In genomic region chr17:40329981-40330794, GRCh38 we compare ENCODE assay signal across 8 cellular contexts. TPM values are rescaled to one million over a fixed set of nuclear protein-coding genes. Genes with fewer than 3 reads are reported as not detected.
DNase-seq lines count a peak whose midpoint lies in the region; ATAC-seq and TF ChIP-seq lines count a peak whose summit lies in the region.

No MANE protein-coding gene starts in this region.

- H3K4me1 ChIP-seq in colonic mucosa: peaks cover 52% of the 10 kb centered on the region
- peaks cover 100% of the 10 kb centered on the region for H3K4me1 ChIP-seq in psoas muscle

- H3K36me3 ChIP-seq in colonic mucosa (no peaks in the 10 kb centered on the region), psoas muscle (ENCODE audit: insufficient read depth in 1 of 2, low read depth in 1 of 2) (peaks cover 0 to 15% of the 10 kb centered on the region in 2 donors)

- peak overlapping the region; percentile 15 to 31 for H3K9ac ChIP-seq in colonic mucosa (ENCODE audit: low read depth in 2 of 2, low read length in 2 of 2)

- intact Hi-C loops in colonic mucosa (cut with DNase I): no loop called here
- intact Hi-C loops in psoas muscle (cut with DNase I): no loop called here

- ATAC-seq in psoas muscle: peak in 3 of 4 donors; percentile 7 to 30 (median 22)
- no peak for ATAC-seq in HG03457 (IDR thresholded peaks at IDR 0.05; ENCODE audit: unreplicated experiment)
- no peak for ATAC-seq in GM19395 (IDR thresholded peaks at IDR 0.05; ENCODE audit: unreplicated experiment)

- H3K9me3 ChIP-seq in colonic mucosa (no peaks in the 10 kb centered on the region), psoas muscle (no peaks in the 10 kb centered on the region)

- DNase-seq in H4 (ENCODE audit: low spot score) (peak; percentile 51), NCI-H446 treated with DMSO at 0.1 percent for 48 hours (lab: John Stamatoyannopoulos, UW) (peak; percentile 7), colonic mucosa (no peak), psoas muscle (peak in 1 of 2 donors; percentile 84), NCI-H526 treated with DMSO at 0.1 percent for 48 hours (lab: John Stamatoyannopoulos, UW) (no peak), NCI-H128 (lab: John Stamatoyannopoulos, UW; ENCODE audit: unreplicated experiment) (no peak)

- TF ChIP-seq CTCF in colonic mucosa (IDR thresholded peaks at IDR 0.05): no peak
- no peak for TF ChIP-seq CTCF in psoas muscle (IDR thresholded peaks at IDR 0.05)

- H3K27me3 ChIP-seq in colonic mucosa (no peaks in the 10 kb centered on the region), psoas muscle (ENCODE audit: insufficient read depth in 3 of 3, low read length in 2 of 3) (no peaks in the 10 kb centered on the region)

- H3K27ac ChIP-seq in colonic mucosa (peak overlapping the region; percentile 57), psoas muscle (peak overlapping the region; percentile 97)

- H3K4me3 ChIP-seq in colonic mucosa: no peak overlapping the region
- H3K4me3 ChIP-seq in psoas muscle: peak overlapping the region; percentile 52

- WGBS in psoas muscle, 3 donors: 21 to 30% (median 21%) methylated on average over 9 of the region's 9 CpGs

RNA-seq across cellular contexts. Expression of gene RARA, which starts 21.2 kb away (rescaled TPM):
- 17.7 and 19.7 TPM in 2 replicates for total RNA-seq in H4 (2014; rRNA removed; shearing (Covaris generic))
- total RNA-seq in colonic mucosa (10 to 100 TPM; 25.6 to 46.7 TPM), psoas muscle (10 to 100 TPM; 15.0 to 51.1 (median 44.6) TPM)
- polyA plus RNA-seq in psoas muscle: 10 to 100 TPM; 15.0 to 76.9 (median 18.6) TPM

RNA-seq across cellular contexts. Expression of gene GJD3, which starts 34.3 kb away (rescaled TPM):
- total RNA-seq in H4 (2014; rRNA removed; shearing (Covaris generic)): not detected in 2 replicates
- total RNA-seq in colonic mucosa: under 1 TPM; 0.40 to 0.85 TPM
- total RNA-seq in psoas muscle: 1 to 10 TPM in 2 of 4 donors, under 1 TPM in 2; 0.34 to 1.4 (median 0.82) TPM
- polyA plus RNA-seq in psoas muscle: under 1 TPM in 2 of 3 donors, not detected in 1; 0.17 to 0.25 TPM

RNA-seq across cellular contexts. Expression of gene CDC6, which starts 42.5 kb away (rescaled TPM):
- 48.0 and 62.5 TPM in 2 replicates for total RNA-seq in H4 (2014; rRNA removed; shearing (Covaris generic))
- 10 to 100 TPM in 1 of 2 donors, 1 to 10 TPM in 1; 8.5 to 40.8 TPM for total RNA-seq in colonic mucosa
- total RNA-seq in psoas muscle: under 1 TPM; 0.27 to 0.90 (median 0.42) TPM
- 1 to 10 TPM in 2 of 3 donors, under 1 TPM in 1; 0.86 to 2.5 (median 1.4) TPM for polyA plus RNA-seq in psoas muscle

Comparison
In these comparisons a context has a peak if more than half of its experiments do, and no peak if none do; other contexts are left out.
1. DNase-seq: peak in H4 (single experiment) and NCI-H446 treated with DMSO at 0.1 percent for 48 hours (single experiment); none in colonic mucosa (single experiment), NCI-H526 treated with DMSO at 0.1 percent for 48 hours (single experiment) and NCI-H128 (single experiment).
2. ATAC-seq: peak in psoas muscle (3 of 4); none in HG03457 (single experiment) and GM19395 (single experiment).
3. RNA of gene CDC6, which starts 42.5 kb away (total RNA-seq): 48.0 to 62.5 TPM in H4 and 8.5 to 40.8 TPM in colonic mucosa; 0.27 to 0.90 TPM in psoas muscle; every median in the first group is over 4 times any median in the second.